Comparison of ENCODE assay signal across 20 cellular contexts in genomic region chr2:238091426-238092060, GRCh38. TPM values are rescaled to one million over a fixed set of nuclear protein-coding genes. Genes with fewer than 3 reads are reported as not detected.
"Had no signal": no experiment of that assay in that cellular context is flagged by ENCODE, and none has a peak within 500 bp of the region (broad histone marks: within the 10 kb centered on the region; RNA-seq: fewer than 3 reads in every experiment).

No MANE protein-coding gene starts in this region.

- H3K27me3 Mint-ChIP-seq: activated CD4-positive, alpha-beta memory T cell treated with anti-CD3 and anti-CD28 coated beads, Interleukin-2, amount 10 ng/mL, durations not matched to agents 7 days and 5 days; central memory CD8-positive, alpha-beta T cell; memory B cell; naive thymus-derived CD4-positive, alpha-beta T cell had no signal

- H3K4me3 ChIP-seq: body of pancreas, colonic mucosa, mucosa of descending colon, tibial artery had no signal

- ATAC-seq: body of pancreas; left ventricle myocardium superior; mucosa of descending colon; naive thymus-derived CD4-positive, alpha-beta T cell had no signal

- FAIRE-seq: frontal cortex, urothelium cell line had no signal

- DNase-seq: activated CD4-positive, alpha-beta memory T cell treated with anti-CD3 and anti-CD28 coated beads, Interleukin-2, amount 10 ng/mL, durations not matched to agents 7 days and 5 days; activated CD4-positive, alpha-beta T cell treated with anti-CD3 and anti-CD28 coated beads for 48 hours; activated CD4-positive, CD25-positive, alpha-beta regulatory T cell; activated gamma-delta T cell treated with Interleukin-2 at 50 U/mL for 16 hours; body of pancreas; colonic mucosa; left ventricle myocardium superior; mucosa of descending colon; stimulated activated CD4-positive, alpha-beta T cell treated with anti-CD3 and anti-CD28 coated beads, Interleukin-2, amount 100 ng/mL, for 24 hours; stimulated activated naive CD4-positive, alpha-beta T cell treated with Interleukin-2 at 50 U/mL for 16 hours; substantia nigra; T-helper 1 cell; T-helper 9 cell; tibial artery had no signal

- H3K27ac Mint-ChIP-seq: activated CD4-positive, alpha-beta memory T cell treated with anti-CD3 and anti-CD28 coated beads, Interleukin-2, amount 10 ng/mL, durations not matched to agents 7 days and 5 days; memory B cell had no signal

- H3K4me3 Mint-ChIP-seq: activated CD4-positive, alpha-beta memory T cell treated with anti-CD3 and anti-CD28 coated beads, Interleukin-2, amount 10 ng/mL, durations not matched to agents 7 days and 5 days; central memory CD8-positive, alpha-beta T cell; memory B cell; naive thymus-derived CD4-positive, alpha-beta T cell had no signal

- H3K36me3 ChIP-seq: colonic mucosa had no signal

- H3K4me1 ChIP-seq: colonic mucosa, tibial artery had no signal

- H3K9me3 Mint-ChIP-seq: activated CD4-positive, alpha-beta memory T cell treated with anti-CD3 and anti-CD28 coated beads, Interleukin-2, amount 10 ng/mL, durations not matched to agents 7 days and 5 days; central memory CD8-positive, alpha-beta T cell; memory B cell; naive thymus-derived CD4-positive, alpha-beta T cell had no signal

- H3K27ac ChIP-seq: body of pancreas, colonic mucosa, neutrophil, tibial artery had no signal

- H3K9me3 ChIP-seq: body of pancreas, colonic mucosa, mucosa of descending colon, neutrophil, tibial artery had no signal

- H3K27me3 ChIP-seq: body of pancreas, colonic mucosa, neutrophil, tibial artery had no signal

RNA-seq across cellular contexts. Expression of gene ESPNL, which starts 8.6 kb away (rescaled TPM):
- total RNA-seq: body of pancreas, left ventricle myocardium superior had no signal
- polyA plus RNA-seq: naive thymus-derived CD4-positive, alpha-beta T cell had no signal

RNA-seq across cellular contexts. Expression of gene KLHL30, which starts 46.9 kb away (rescaled TPM):
- total RNA-seq: activated CD4-positive, alpha-beta memory T cell treated with anti-CD3 and anti-CD28 coated beads, Interleukin-2, amount 10 ng/mL, durations not matched to agents 7 days and 5 days; naive thymus-derived CD4-positive, alpha-beta T cell had no signal
- polyA plus RNA-seq: naive thymus-derived CD4-positive, alpha-beta T cell had no signal
